In the genomic region with DNA sequence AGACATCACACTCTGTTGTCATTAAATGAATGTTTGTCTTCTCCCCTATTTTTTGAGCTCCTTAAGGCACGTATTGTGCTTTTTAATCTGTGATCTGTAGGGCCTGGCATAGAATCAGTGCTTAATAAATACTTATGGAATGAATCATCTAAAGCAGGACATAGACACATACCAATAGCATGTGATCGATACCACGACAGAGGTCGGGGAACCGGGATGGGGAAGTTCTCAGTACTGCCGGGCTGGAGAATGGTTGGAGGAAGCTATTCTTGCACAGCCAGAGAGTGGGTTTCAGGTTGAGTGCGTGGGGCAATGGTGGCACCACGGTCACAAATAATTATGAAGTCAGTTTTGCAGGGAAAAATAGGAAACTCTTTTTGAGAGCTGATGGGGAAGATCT, we compare ENCODE assay signal across 15 cellular contexts. TPM values are rescaled to one million over a fixed set of nuclear protein-coding genes. Genes with fewer than 3 reads are reported as not detected.
DNase-seq lines count a peak whose midpoint lies in the region; ATAC-seq and TF ChIP-seq lines count a peak whose summit lies in the region.
"Had no signal": no experiment of that assay in that cellular context is flagged by ENCODE, and none has a peak within 500 bp of the region (broad histone marks: within the 10 kb centered on the region; RNA-seq: fewer than 3 reads in every experiment).

No MANE protein-coding gene starts in this region.

- in situ Hi-C loops in astrocyte of the cerebellum (cut with HindIII; ENCODE audit: low sequenced_read_pairs) (no loop called here), G401 (cut with HindIII; ENCODE audit: low sequenced_read_pairs) (no loop called here)

- no peak for ATAC-seq in HG03159 (IDR thresholded peaks at IDR 0.05; ENCODE audit: unreplicated experiment)
- ATAC-seq: GM23338 had no signal

- CTCF ChIA-PET in AG04450 (lab: Charles Lee): no interaction called here

- H3K9me3 ChIP-seq in AG04450 (ENCODE audit: control insufficient read depth, insufficient read depth, low read length): no peaks in the 10 kb centered on the region; the same call in 1 of the 2 replicates
- H3K9me3 ChIP-seq: upper lobe of left lung had no signal

- POLR2A ChIA-PET in AG04450 (lab: Yijun Ruan, JAX): interaction anchor here (0.5 kb wide), 1 partner anchor 1752 kb away, joined by 3 read pairs; no protein-coding TSS in a partner anchor

- TF ChIP-seq CTCF in AG04450 (IDR thresholded peaks at IDR 0.05; ENCODE audit: low read depth, low read length): no peak
- no peak for TF ChIP-seq CTCF in astrocyte of the cerebellum (IDR thresholded peaks at IDR 0.05; ENCODE audit: low read depth, low read length, missing control alignments)

- DNase-seq in AG04450 (ENCODE audit: low read depth, low spot score) (peak; percentile 7), HCEC 1CT (peak; percentile 65), astrocyte of the cerebellum (ENCODE audit: low read depth) (peak; percentile 18), iPS-NIHi7 (ENCODE audit: extremely low spot score) (peak; percentile 6), mesenteric fat pad (ENCODE audit: low spot score) (no peak), NCI-H2171 (lab: John Stamatoyannopoulos, UW) (no peak), G401 (ENCODE audit: low spot score) (no peak)
- DNase-seq: amygdala, immature natural killer cell, T-helper 9 cell, upper lobe of left lung had no signal

- H3K27me3 ChIP-seq in AG04450 (ENCODE audit: control insufficient read depth, insufficient read depth, low read length): no peaks in the 10 kb centered on the region
- H3K27me3 ChIP-seq: upper lobe of left lung had no signal

- H3K27ac ChIP-seq in AG04450 (ENCODE audit: low read depth, low read length): peak overlapping the region; percentile 52
- H3K27ac ChIP-seq: C4-2B, PC-9, upper lobe of left lung had no signal

- H3K4me3 ChIP-seq in AG04450 (ENCODE audit: low read depth, low read length) (no peak overlapping the region), astrocyte of the cerebellum (ENCODE audit: low read depth, low read length) (no peak overlapping the region)
- H3K4me3 ChIP-seq: GM23338, PC-9, upper lobe of left lung had no signal

RNA-seq across cellular contexts. Expression of gene NLRP1, which starts 26.8 kb away (rescaled TPM):
- 73.2 and 80.5 TPM in 2 replicates for polyA plus RNA-seq in AG04450 (2011; rRNA removed)
- polyA minus RNA-seq in AG04450 (2011; rRNA and poly(A)+ RNA removed): 26.4 and 29.2 TPM in 2 replicates
- total RNA-seq in mesenteric fat pad: 23.8 TPM
- 20.4 and 41.2 TPM in 2 replicates for total RNA-seq in G401 (2014; rRNA removed; shearing (Covaris generic))

Comparison
In these comparisons a context has a peak if more than half of its experiments do, and no peak if none do; other contexts are left out.
1. DNase-seq: peak in AG04450 (single experiment), HCEC 1CT (single experiment), astrocyte of the cerebellum (single experiment) and iPS-NIHi7 (single experiment); none in mesenteric fat pad (single experiment), NCI-H2171 (single experiment) and G401 (single experiment).